29 cellular contexts compared by ENCODE assay signal in the genomic region with DNA sequence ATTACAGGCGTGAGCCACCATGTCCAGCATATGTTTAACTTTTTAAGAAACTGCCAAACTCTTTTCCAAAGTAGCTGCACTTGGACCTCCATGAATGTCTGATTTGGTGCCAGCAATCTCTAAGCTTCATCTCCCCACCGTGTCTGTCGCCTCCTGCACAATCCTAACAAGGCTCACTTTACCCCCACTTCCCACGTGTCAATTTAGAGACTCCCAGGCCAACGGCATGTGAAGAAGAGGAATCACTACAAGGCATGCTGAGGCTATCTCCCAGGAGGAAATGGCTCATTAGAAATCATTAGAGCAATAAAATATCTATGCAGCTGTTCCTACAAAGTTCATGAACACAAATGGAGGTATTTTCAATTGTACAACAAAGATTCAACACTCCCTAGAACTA. TPM values are rescaled to one million over a fixed set of nuclear protein-coding genes. Genes with fewer than 3 reads are reported as not detected.
"Had no signal": no experiment of that assay in that cellular context is flagged by ENCODE, and none has a peak within 500 bp of the region (broad histone marks: within the 10 kb centered on the region; RNA-seq: fewer than 3 reads in every experiment).

No MANE protein-coding gene starts in this region.

- DNase-seq: activated CD4-positive, alpha-beta T cell treated with anti-CD3 and anti-CD28 coated beads, Interleukin-2, amount 10 ng/mL, durations not matched to agents 24 days and 14 days; activated CD4-positive, alpha-beta T cell treated with anti-CD3 and anti-CD28 coated beads, Interleukin-2, amount 50 U/mL, for 4 hours; activated CD8-positive, alpha-beta T cell treated with anti-CD3 and anti-CD28 coated beads for 36 hours; activated effector memory CD4-positive, alpha-beta T cell treated with anti-CD3 and anti-CD28 coated beads, Interleukin-2, amount 50 U/mL, for 16 hours; activated naive CD4-positive, alpha-beta T cell; activated naive CD4-positive, alpha-beta T cell treated with anti-CD3 and anti-CD28 coated beads, Interleukin-2, amount 50 U/mL, for 16 hours; activated naive CD8-positive, alpha-beta T cell treated with anti-CD3 and anti-CD28 coated beads for 36 hours; activated T-cell treated with anti-CD3 and anti-CD28 coated beads, Interleukin-2, amount 50 U/mL, for 1 hour; activated T-cell treated with anti-CD3 and anti-CD28 coated beads, Interleukin-2, amount 50 U/mL, for 72 hours; amniotic stem cell; Karpas-422; KBM-7; NCI-H1048; NCI-H1105 treated with DMSO at 0.1 percent for 48 hours; NCI-H1436; NCI-H1694; NCI-H1930; NCI-H2081 treated with DMSO at 0.1 percent for 48 hours; NCI-H345; NCI-H524 treated with DMSO at 0.1 percent for 48 hours; SHP77; SJCRH30; T1000 had no signal

- H3K36me3 ChIP-seq: ascending aorta, SJCRH30 had no signal

- H3K9me3 ChIP-seq: ascending aorta, SJCRH30 had no signal

- H3K27ac ChIP-seq: ascending aorta, SJCRH30, SK-N-MC had no signal

- H3K4me1 ChIP-seq: ascending aorta, SJCRH30 had no signal

- ATAC-seq: activated CD8-positive, alpha-beta T cell treated with anti-CD3 and anti-CD28 coated beads for 36 hours; activated T-cell treated with anti-CD3 and anti-CD28 coated beads, Interleukin-2, amount 50 U/mL, for 72 hours; activated T-helper 17 cell treated with anti-CD3 and anti-CD28 coated beads, Interleukin-2, amount 50 U/mL, for 72 hours; Panc1 had no signal

- H3K27me3 ChIP-seq: ascending aorta, SJCRH30 had no signal

- H3K4me3 ChIP-seq: ascending aorta, SJCRH30, SK-N-MC had no signal

RNA-seq across cellular contexts. Expression of a gene that starts 14.8 kb away (rescaled TPM):
- total RNA-seq: activated CD4-positive, alpha-beta T cell treated with anti-CD3 and anti-CD28 coated beads, Interleukin-2, amount 10 ng/mL, durations not matched to agents 24 days and 14 days; activated CD8-positive, alpha-beta memory T cell treated with anti-CD3 and anti-CD28 coated beads for 36 hours; activated CD8-positive, alpha-beta T cell treated with anti-CD3 and anti-CD28 coated beads for 36 hours; activated naive CD8-positive, alpha-beta T cell treated with anti-CD3 and anti-CD28 coated beads for 36 hours; ascending aorta; RPMI7951; SJCRH30 had no signal
